Comparison of ENCODE assay signal across 2 cellular contexts in the genomic region with DNA sequence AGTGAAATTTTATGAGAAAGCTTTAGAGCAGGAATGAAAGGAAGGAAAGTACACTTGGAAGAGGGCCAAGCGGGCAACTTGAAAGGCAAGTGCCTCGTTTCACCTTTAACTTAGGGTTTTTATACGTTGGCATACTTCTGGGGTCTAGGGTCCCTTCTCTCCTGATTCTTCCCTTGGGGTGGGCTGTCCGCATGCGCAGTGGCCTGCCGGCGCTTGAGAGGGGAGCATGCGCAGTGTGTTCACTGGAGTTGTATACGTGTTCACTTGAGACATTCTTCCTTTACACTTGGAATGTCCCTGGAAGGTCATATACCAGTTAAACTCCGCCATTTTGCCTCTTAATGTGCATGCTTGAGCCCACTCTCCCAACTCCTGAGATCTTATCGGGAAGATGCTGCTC. TPM values are rescaled to one million over a fixed set of nuclear protein-coding genes. Genes with fewer than 3 reads are reported as not detected.
"Had no signal": no experiment of that assay in that cellular context is flagged by ENCODE, and none has a peak within 500 bp of the region (broad histone marks: within the 10 kb centered on the region; RNA-seq: fewer than 3 reads in every experiment).

No MANE protein-coding gene starts in this region.

RNA-seq across cellular contexts. Expression of a gene that starts 7.4 kb away (rescaled TPM):
- total RNA-seq: H4, HFFc6 had no signal
